In the genomic region with DNA sequence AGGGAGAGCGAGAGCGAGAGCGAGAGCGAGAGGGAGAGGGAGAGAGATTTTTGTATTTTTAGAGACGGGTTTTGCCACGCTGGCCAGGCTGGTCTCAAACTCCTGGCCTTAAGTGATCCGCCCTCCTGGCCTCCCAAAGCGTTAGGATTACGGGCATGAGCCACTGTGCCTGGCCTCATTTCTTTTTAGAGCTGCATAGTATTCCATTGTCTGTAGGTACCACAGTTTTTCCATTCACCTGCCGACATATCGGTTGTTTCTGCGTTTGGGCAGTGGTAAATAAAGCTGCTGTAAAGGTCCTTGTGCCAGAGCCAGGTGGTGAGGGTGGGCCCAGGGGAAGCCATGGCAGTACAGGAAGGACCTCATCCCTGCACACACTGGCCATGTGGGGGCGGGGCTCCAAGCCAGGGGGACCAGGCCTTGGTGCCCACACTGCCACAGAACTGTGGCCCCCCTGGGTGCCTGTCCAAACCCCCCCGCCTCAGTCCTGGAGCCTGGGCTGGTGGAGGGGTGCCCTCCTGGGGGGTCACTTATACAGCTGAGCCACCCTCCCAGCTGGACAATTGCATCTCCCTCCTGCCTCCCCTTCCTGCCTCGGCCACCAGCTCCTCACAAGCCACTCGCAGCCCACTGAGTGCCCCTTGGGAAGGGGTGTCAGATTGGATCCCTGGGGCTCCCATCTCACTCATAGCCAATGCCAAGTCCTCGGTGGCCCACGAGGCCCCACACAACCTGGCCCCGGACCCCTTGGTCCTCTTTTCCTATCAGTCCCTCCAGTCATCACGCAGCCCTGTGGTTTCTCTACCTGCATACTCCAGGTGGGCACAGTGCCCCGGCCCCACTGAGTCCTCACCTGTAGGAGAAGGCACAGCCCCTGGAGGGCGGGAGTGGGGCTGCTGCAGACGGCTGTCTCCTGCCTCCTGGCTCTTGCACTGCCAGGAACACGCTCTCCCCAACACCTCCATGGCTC, we compare ENCODE assay signal across 12 cellular contexts. TPM values are rescaled to one million over a fixed set of nuclear protein-coding genes. Genes with fewer than 3 reads are reported as not detected.
A peak's percentile ranks its signal among the peaks of the same experiment; 100 is the strongest.
DNase-seq lines count a peak whose midpoint lies in the region; ATAC-seq lines count a peak whose summit lies in the region.
"Had no signal": no experiment of that assay in that cellular context is flagged by ENCODE, and none has a peak within 500 bp of the region (broad histone marks: within the 10 kb centered on the region; RNA-seq: fewer than 3 reads in every experiment).

No MANE protein-coding gene starts in this region.

- no peak overlapping the region for H3K27ac ChIP-seq in SJCRH30

- H3K4me1 ChIP-seq in SJCRH30, result peaks cover 6% of the 10 kb centered on the region; the same call in 1 of the 2 replicates

- no peak for ATAC-seq in activated naive CD8-positive, alpha-beta T cell treated with anti-CD3 and anti-CD28 coated beads, Interleukin-2, amount 50 U/mL, for 24 hours
- no peak for ATAC-seq in naive thymus-derived CD8-positive, alpha-beta T cell

- no peaks in the 10 kb centered on the region for H3K9me3 Mint-ChIP-seq in activated naive CD8-positive, alpha-beta T cell treated with anti-CD3 and anti-CD28 coated beads, Interleukin-2, amount 50 U/mL, for 24 hours
- no peaks in the 10 kb centered on the region for H3K9me3 Mint-ChIP-seq in naive thymus-derived CD8-positive, alpha-beta T cell

- H3K4me3 ChIP-seq in H7 (ENCODE audit: insufficient read depth, low read depth, low read length) (peak overlapping the region; percentile 76), SJCRH30 (no peak overlapping the region)

- H3K27me3 Mint-ChIP-seq in activated naive CD8-positive, alpha-beta T cell treated with anti-CD3 and anti-CD28 coated beads, Interleukin-2, amount 50 U/mL, for 24 hours, result no peaks in the 10 kb centered on the region
- no peaks in the 10 kb centered on the region for H3K27me3 Mint-ChIP-seq in naive thymus-derived CD8-positive, alpha-beta T cell

- H3K27me3 ChIP-seq in H7 (ENCODE audit: control insufficient read depth, insufficient read depth, low read length), result no peaks in the 10 kb centered on the region
- no peaks in the 10 kb centered on the region for H3K27me3 ChIP-seq in SJCRH30
- H3K27me3 ChIP-seq: upper lobe of left lung had no signal

- peak overlapping the region; percentile 81 for H3K4me3 Mint-ChIP-seq in activated naive CD8-positive, alpha-beta T cell treated with anti-CD3 and anti-CD28 coated beads, Interleukin-2, amount 50 U/mL, for 24 hours
- peak overlapping the region; percentile 82 to 99 (median 91) for H3K4me3 Mint-ChIP-seq in naive thymus-derived CD8-positive, alpha-beta T cell

- H3K36me3 ChIP-seq in H7 (replicated peaks; ENCODE audit: control insufficient read depth, insufficient read depth, low read length) (peaks cover 5% of the 10 kb centered on the region), SJCRH30 (peaks cover 12% of the 10 kb centered on the region; the same call in 1 of the 2 replicates)

- peak; percentile 43 for DNase-seq in DMS53 (lab: John Stamatoyannopoulos, UW)
- no peak for DNase-seq in DMS53 treated with DMSO at 0.1 percent for 48 hours (lab: John Stamatoyannopoulos, UW; ENCODE audit: unreplicated experiment)
- DNase-seq in H7, result peak; percentile 76
- no peak for DNase-seq in activated naive CD8-positive, alpha-beta T cell treated with anti-CD3 and anti-CD28 coated beads, Interleukin-2, amount 50 U/mL, for 24 hours
- no peak for DNase-seq in naive thymus-derived CD8-positive, alpha-beta T cell
- DNase-seq in SJCRH30, result no peak
- DNase-seq in amygdala (lab: John Stamatoyannopoulos, UW), result no peak
- no peak for DNase-seq in NCI-H1694 treated with DMSO at 0.1 percent for 48 hours (lab: John Stamatoyannopoulos, UW)
- DNase-seq: kidney glomerular epithelial cell, NCI-H2171 treated with DMSO at 0.1 percent for 48 hours, SHP77 treated with DMSO at 0.1 percent for 48 hours had no signal

- H3K27ac Mint-ChIP-seq in activated naive CD8-positive, alpha-beta T cell treated with anti-CD3 and anti-CD28 coated beads, Interleukin-2, amount 50 U/mL, for 24 hours, result peak overlapping the region; percentile 81
- H3K27ac Mint-ChIP-seq in naive thymus-derived CD8-positive, alpha-beta T cell, result peak overlapping the region in 4 of 10 donors; percentile 44 to 92 (median 58)

- H3K9me3 ChIP-seq in SJCRH30 (replicated peaks), result no peaks in the 10 kb centered on the region
- H3K9me3 ChIP-seq: upper lobe of left lung had no signal

- H3K4me1 Mint-ChIP-seq in activated naive CD8-positive, alpha-beta T cell treated with anti-CD3 and anti-CD28 coated beads, Interleukin-2, amount 50 U/mL, for 24 hours, result peaks cover 25% of the 10 kb centered on the region
- H3K4me1 Mint-ChIP-seq in naive thymus-derived CD8-positive, alpha-beta T cell, result peaks cover 10 to 40% (median 21%) of the 10 kb centered on the region in 4 donors

- peaks cover 20% of the 10 kb centered on the region for H3K36me3 Mint-ChIP-seq in activated naive CD8-positive, alpha-beta T cell treated with anti-CD3 and anti-CD28 coated beads, Interleukin-2, amount 50 U/mL, for 24 hours (ENCODE audit: low read depth)
- peaks cover 0 to 11% (median 3%) of the 10 kb centered on the region in 3 donors for H3K36me3 Mint-ChIP-seq in naive thymus-derived CD8-positive, alpha-beta T cell

- POLR2A ChIA-PET in naive thymus-derived CD8-positive, alpha-beta T cell (lab: Charles Lee), result interaction anchor here (0.6 to 4.3 kb wide), 4 partner anchors 23 to 220 kb away, joined by 3 to 42 read pairs (median 5); partner anchors contain the start of gene EP400

RNA-seq across cellular contexts. Expression of gene PUS1, which starts 1.7 kb away (rescaled TPM):
- total RNA-seq in H7 (2014; rRNA removed; shearing (Covaris generic)), result 31.1 and 36.7 TPM in 2 replicates
- total RNA-seq in naive thymus-derived CD8-positive, alpha-beta T cell, result 10 to 100 TPM; 56.9 to 57.0 TPM
- polyA plus RNA-seq in naive thymus-derived CD8-positive, alpha-beta T cell, result 10 to 100 TPM; 16.9 to 35.1 (median 17.5) TPM
- total RNA-seq in SJCRH30 (2014; rRNA removed; shearing (Covaris generic)), result 16.0 and 17.1 TPM in 2 replicates

RNA-seq across cellular contexts. Expression of gene EP400, which starts 22.3 kb away (rescaled TPM):
- total RNA-seq in H7 (2014; rRNA removed; shearing (Covaris generic)), result 7.4 and 9.9 TPM in 2 replicates
- total RNA-seq in naive thymus-derived CD8-positive, alpha-beta T cell, result 10 to 100 TPM; 80.6 to 82.5 TPM
- 1 to 10 TPM; 1.1 to 3.4 (median 2.0) TPM for polyA plus RNA-seq in naive thymus-derived CD8-positive, alpha-beta T cell
- 15.0 and 17.0 TPM in 2 replicates for total RNA-seq in SJCRH30 (2014; rRNA removed; shearing (Covaris generic))

RNA-seq across cellular contexts. Expression of gene ULK1, which starts 33.0 kb away (rescaled TPM):
- total RNA-seq in H7 (2014; rRNA removed; shearing (Covaris generic)), result 15.7 and 18.8 TPM in 2 replicates
- total RNA-seq in naive thymus-derived CD8-positive, alpha-beta T cell, result 10 to 100 TPM; 47.1 to 54.4 TPM
- under 1 TPM; 0.43 to 0.76 (median 0.68) TPM for polyA plus RNA-seq in naive thymus-derived CD8-positive, alpha-beta T cell
- 7.2 and 7.6 TPM in 2 replicates for total RNA-seq in SJCRH30 (2014; rRNA removed; shearing (Covaris generic))

Comparison
In these comparisons a context has a peak if more than half of its experiments do, and no peak if none do; other contexts are left out.
1. DNase-seq: peak in DMS53 (single experiment) and H7 (single experiment); none in DMS53 treated with DMSO at 0.1 percent for 48 hours (single experiment), activated naive CD8-positive, alpha-beta T cell treated with anti-CD3 and anti-CD28 coated beads, Interleukin-2, amount 50 U/mL, for 24 hours (single experiment), naive thymus-derived CD8-positive, alpha-beta T cell (0 of 10), SJCRH30 (0 of 2), amygdala (0 of 56) and NCI-H1694 treated with DMSO at 0.1 percent for 48 hours (single experiment).